ENCODE assay signal across 8 cellular contexts in the genomic region with DNA sequence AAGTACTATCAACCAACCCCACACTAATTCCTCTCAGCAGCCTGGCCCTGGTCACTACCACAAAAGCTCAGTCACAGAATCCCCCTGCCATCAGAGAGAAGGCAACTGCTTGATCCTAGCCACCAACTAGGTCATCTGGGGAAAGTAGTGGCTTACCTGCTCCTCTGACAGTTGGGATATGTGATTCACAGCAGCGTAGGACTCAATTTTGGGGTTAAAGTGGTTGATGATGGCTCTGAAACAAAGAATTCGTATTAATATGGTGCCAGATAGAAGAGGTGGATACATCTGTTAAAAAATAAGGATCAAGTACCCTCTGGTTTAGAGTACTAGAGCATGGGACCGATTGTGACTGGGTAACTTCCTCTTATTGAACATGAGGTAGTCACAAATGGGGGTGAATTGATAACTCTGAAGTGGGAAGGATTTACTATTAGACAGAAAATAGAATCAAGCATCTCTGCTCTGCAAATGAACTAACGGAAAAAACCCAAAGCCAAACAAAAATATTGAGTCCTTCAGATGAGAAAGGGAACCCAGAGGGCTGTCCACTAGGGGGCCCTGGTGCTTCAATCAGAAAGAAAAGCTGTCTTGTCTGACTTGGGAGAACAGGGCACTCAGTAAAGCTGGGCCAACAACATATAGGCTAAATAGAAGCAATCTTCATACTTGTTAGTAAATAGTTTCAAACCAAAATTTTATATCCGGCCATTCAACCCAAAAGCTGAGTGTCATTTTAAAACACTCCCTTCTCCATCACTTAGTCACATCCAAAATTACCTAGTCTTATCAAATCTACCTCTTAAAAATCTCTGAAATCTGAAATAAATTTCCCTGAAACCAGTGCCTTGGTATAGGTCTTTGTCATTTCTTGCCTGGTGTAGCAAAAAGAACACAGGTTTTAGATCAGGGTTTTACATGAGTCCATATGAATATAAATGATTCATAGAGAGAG. TPM values are rescaled to one million over a fixed set of nuclear protein-coding genes. Genes with fewer than 3 reads are reported as not detected.
DNase-seq lines count a peak whose midpoint lies in the region; ATAC-seq and TF ChIP-seq lines count a peak whose summit lies in the region.

No MANE protein-coding gene starts in this region.

- H3K4me1 ChIP-seq in psoas muscle = peaks cover 9% of the 10 kb centered on the region
- no peaks in the 10 kb centered on the region for H3K4me1 ChIP-seq in vagina

- peak; percentile 91 for ATAC-seq in SK-N-SH treated with all-trans-retinoic acid at 6 μM for 48 hours
- ATAC-seq in psoas muscle = peak; percentile 58 to 85 (median 78)

- intact Hi-C loops in psoas muscle (cut with DNase I) (loop anchor here (2.0 to 10.0 kb wide), 2 partner anchors 121 to 185 kb away; no protein-coding TSS in a partner anchor), vagina (cut with DNase I) (no loop called here)

- H3K27me3 ChIP-seq in psoas muscle (ENCODE audit: insufficient read depth in 3 of 3, low read length in 2 of 3) (no peaks in the 10 kb centered on the region), vagina (no peaks in the 10 kb centered on the region)

- no peaks in the 10 kb centered on the region for H3K27me3 Mint-ChIP-seq in activated naive CD4-positive, alpha-beta T cell treated with anti-CD3 and anti-CD28 coated beads, Interleukin-2, amount 10 ng/mL, durations not matched to agents 7 days and 5 days
- peaks cover 2% of the 10 kb centered on the region for H3K27me3 Mint-ChIP-seq in glutamatergic neuron (ENCODE audit: unreplicated experiment)

- H3K4me3 Mint-ChIP-seq in activated naive CD4-positive, alpha-beta T cell treated with anti-CD3 and anti-CD28 coated beads, Interleukin-2, amount 10 ng/mL, durations not matched to agents 7 days and 5 days = no peak overlapping the region
- H3K4me3 Mint-ChIP-seq in glutamatergic neuron (ENCODE audit: unreplicated experiment) = peak overlapping the region; percentile 4

- H3K27ac ChIP-seq in 22Rv1 (no peak overlapping the region), psoas muscle (no peak overlapping the region), vagina (no peak overlapping the region)

- no peaks in the 10 kb centered on the region for H3K4me1 Mint-ChIP-seq in activated naive CD4-positive, alpha-beta T cell treated with anti-CD3 and anti-CD28 coated beads, Interleukin-2, amount 10 ng/mL, durations not matched to agents 7 days and 5 days
- peaks cover 24% of the 10 kb centered on the region for H3K4me1 Mint-ChIP-seq in glutamatergic neuron (ENCODE audit: low read depth, unreplicated experiment)

- H3K36me3 ChIP-seq in psoas muscle (ENCODE audit: insufficient read depth in 1 of 2, low read depth in 1 of 2) (peaks cover 0 to 21% of the 10 kb centered on the region in 2 donors), vagina (no peaks in the 10 kb centered on the region)

- peak; percentile 92 for TF ChIP-seq CTCF in 22Rv1 (IDR thresholded peaks at IDR 0.05)
- peak; percentile 79 for TF ChIP-seq CTCF in GM12864 (IDR thresholded peaks at IDR 0.05; ENCODE audit: low read depth, low read length, missing control alignments)
- TF ChIP-seq CTCF in glutamatergic neuron (IDR thresholded peaks at IDR 0.05; ENCODE audit: partially characterized antibody, unreplicated experiment) = peak; percentile 84
- TF ChIP-seq CTCF in psoas muscle (IDR thresholded peaks at IDR 0.05) = peak; percentile 75
- peak in 2 of 3 experiments; percentile 39 to 46 for TF ChIP-seq CTCF in vagina (IDR thresholded peaks at IDR 0.05)

- H3K36me3 Mint-ChIP-seq in activated naive CD4-positive, alpha-beta T cell treated with anti-CD3 and anti-CD28 coated beads, Interleukin-2, amount 10 ng/mL, durations not matched to agents 7 days and 5 days = peaks cover 7% of the 10 kb centered on the region
- no peaks in the 10 kb centered on the region for H3K36me3 Mint-ChIP-seq in glutamatergic neuron (ENCODE audit: unreplicated experiment)

- H3K4me3 ChIP-seq in GM12864 (ENCODE audit: low read depth, low read length) (no peak overlapping the region; the same call in 1 of the 2 replicates), psoas muscle (no peak overlapping the region), vagina (no peak overlapping the region)

- CTCF ChIA-PET in activated naive CD4-positive, alpha-beta T cell treated with anti-CD3 and anti-CD28 coated beads, Interleukin-2, amount 10 ng/mL, durations not matched to agents 7 days and 5 days (lab: Charles Lee) = interaction anchor here (0.6 to 7.1 kb wide), 24 partner anchors 9 to 438 kb away, joined by 3 to 101 read pairs (median 4); no protein-coding TSS in a partner anchor

- WGBS in psoas muscle, 3 donors = 72 to 75% (median 74%) methylated on average over 5 of the region's 5 CpGs

- no peak for TF ChIP-seq POLR2A in vagina (IDR thresholded peaks at IDR 0.05)

- DNase-seq in GM12864 (ENCODE audit: low read depth) (peak; percentile 75), Kasumi-1 (lab: John Stamatoyannopoulos, UW) (peak; percentile 88 to 97), glutamatergic neuron (peak; percentile 91), psoas muscle (peak; percentile 67 to 79), vagina (ENCODE audit: extremely low spot score in 2 of 2) (no peak)
- peak; percentile 85 for DNase-seq in activated naive CD4-positive, alpha-beta T cell treated with anti-CD3 and anti-CD28 coated beads, Interleukin-2, amount 10 ng/mL, durations not matched to agents 7 days and 5 days

- no peaks in the 10 kb centered on the region for H3K9me3 Mint-ChIP-seq in activated naive CD4-positive, alpha-beta T cell treated with anti-CD3 and anti-CD28 coated beads, Interleukin-2, amount 10 ng/mL, durations not matched to agents 7 days and 5 days
- H3K9me3 Mint-ChIP-seq in glutamatergic neuron (ENCODE audit: unreplicated experiment) = no peaks in the 10 kb centered on the region

- H3K9me3 ChIP-seq in psoas muscle (no peaks in the 10 kb centered on the region), vagina (no peaks in the 10 kb centered on the region)

- no peak overlapping the region for H3K27ac Mint-ChIP-seq in activated naive CD4-positive, alpha-beta T cell treated with anti-CD3 and anti-CD28 coated beads, Interleukin-2, amount 10 ng/mL, durations not matched to agents 7 days and 5 days
- peak overlapping the region; percentile 67 for H3K27ac Mint-ChIP-seq in glutamatergic neuron (ENCODE audit: unreplicated experiment)

TF ChIP-seq in SK-N-SH treated with all-trans-retinoic acid at 6 μM for 48 hours, 23 proteins besides CTCF, POLR2A, EP300 and RAD21 (continues in another document):
- TF ChIP-seq, protein P1, sequence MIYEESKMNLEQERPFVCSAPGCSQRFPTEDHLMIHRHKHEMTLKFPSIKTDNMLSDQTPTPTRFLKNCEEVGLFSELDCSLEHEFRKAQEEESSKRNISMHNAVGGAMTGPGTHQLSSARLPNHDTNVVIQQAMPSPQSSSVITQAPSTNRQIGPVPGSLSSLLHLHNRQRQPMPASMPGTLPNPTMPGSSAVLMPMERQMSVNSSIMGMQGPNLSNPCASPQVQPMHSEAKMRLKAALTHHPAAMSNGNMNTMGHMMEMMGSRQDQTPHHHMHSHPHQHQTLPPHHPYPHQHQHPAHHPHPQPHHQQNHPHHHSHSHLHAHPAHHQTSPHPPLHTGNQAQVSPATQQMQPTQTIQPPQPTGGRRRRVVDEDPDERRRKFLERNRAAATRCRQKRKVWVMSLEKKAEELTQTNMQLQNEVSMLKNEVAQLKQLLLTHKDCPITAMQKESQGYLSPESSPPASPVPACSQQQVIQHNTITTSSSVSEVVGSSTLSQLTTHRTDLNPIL (CRISPR knock-in tag; IDR thresholded peaks at IDR 0.05; ENCODE audit: low read depth) = no peak
- TF ChIP-seq ZC3H10 (CRISPR knock-in tag; IDR thresholded peaks at IDR 0.05) (no peak), ZNF8 (CRISPR knock-in tag; IDR thresholded peaks at IDR 0.05) (no peak), TOX (CRISPR knock-in tag; IDR thresholded peaks at IDR 0.05; ENCODE audit: borderline replicate concordance) (no peak), SNAI2 (CRISPR knock-in tag; IDR thresholded peaks at IDR 0.05) (no peak), CSDC2 (CRISPR knock-in tag; IDR thresholded peaks at IDR 0.05) (no peak), BACH2 (CRISPR knock-in tag; IDR thresholded peaks at IDR 0.05; ENCODE audit: borderline replicate concordance) (no peak), CSRNP3 (CRISPR knock-in tag; IDR thresholded peaks at IDR 0.05) (no peak), GLIS3 (CRISPR knock-in tag; IDR thresholded peaks at IDR 0.05) (no peak), ZFP30 (CRISPR knock-in tag; IDR thresholded peaks at IDR 0.05) (no peak), ISL1 (CRISPR knock-in tag; IDR thresholded peaks at IDR 0.05) (no peak), PPARA (CRISPR knock-in tag; IDR thresholded peaks at IDR 0.05; ENCODE audit: borderline replicate concordance) (no peak), ZFP3 (CRISPR knock-in tag; IDR thresholded peaks at IDR 0.05) (no peak)
- TF ChIP-seq, protein P2, sequence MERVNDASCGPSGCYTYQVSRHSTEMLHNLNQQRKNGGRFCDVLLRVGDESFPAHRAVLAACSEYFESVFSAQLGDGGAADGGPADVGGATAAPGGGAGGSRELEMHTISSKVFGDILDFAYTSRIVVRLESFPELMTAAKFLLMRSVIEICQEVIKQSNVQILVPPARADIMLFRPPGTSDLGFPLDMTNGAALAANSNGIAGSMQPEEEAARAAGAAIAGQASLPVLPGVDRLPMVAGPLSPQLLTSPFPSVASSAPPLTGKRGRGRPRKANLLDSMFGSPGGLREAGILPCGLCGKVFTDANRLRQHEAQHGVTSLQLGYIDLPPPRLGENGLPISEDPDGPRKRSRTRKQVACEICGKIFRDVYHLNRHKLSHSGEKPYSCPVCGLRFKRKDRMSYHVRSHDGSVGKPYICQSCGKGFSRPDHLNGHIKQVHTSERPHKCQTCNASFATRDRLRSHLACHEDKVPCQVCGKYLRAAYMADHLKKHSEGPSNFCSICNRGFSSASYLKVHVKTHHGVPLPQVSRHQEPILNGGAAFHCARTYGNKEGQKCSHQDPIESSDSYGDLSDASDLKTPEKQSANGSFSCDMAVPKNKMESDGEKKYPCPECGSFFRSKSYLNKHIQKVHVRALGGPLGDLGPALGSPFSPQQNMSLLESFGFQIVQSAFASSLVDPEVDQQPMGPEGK (CRISPR knock-in tag; IDR thresholded peaks at IDR 0.05; ENCODE audit: borderline replicate concordance) = no peak

RNA-seq across cellular contexts. Expression of gene KCNIP2, which starts 45.9 kb away (rescaled TPM):
- total RNA-seq in glutamatergic neuron (ENCODE audit: unreplicated experiment) (30.0 TPM), psoas muscle (1 to 10 TPM in 3 of 4 donors, under 1 TPM in 1; 0.71 to 3.2 (median 1.8) TPM), vagina (5.9 TPM)
- 1 to 10 TPM in 2 of 3 donors, under 1 TPM in 1; 0.58 to 5.9 (median 1.1) TPM for polyA plus RNA-seq in psoas muscle

Comparison
In these comparisons a context has a peak if more than half of its experiments do, and no peak if none do; other contexts are left out.
1. DNase-seq: peak in GM12864 (single experiment), Kasumi-1 (2 of 2), activated naive CD4-positive, alpha-beta T cell treated with anti-CD3 and anti-CD28 coated beads, Interleukin-2, amount 10 ng/mL, durations not matched to agents 7 days and 5 days (single experiment), glutamatergic neuron (single experiment) and psoas muscle (2 of 2); none in vagina (0 of 2).
2. Peak in every context shown above with its lines, with median percentiles within 50 percentile points of each other: CTCF ChIP-seq.